Comparison of ENCODE assay signal across 1 cellular context in the genomic region with DNA sequence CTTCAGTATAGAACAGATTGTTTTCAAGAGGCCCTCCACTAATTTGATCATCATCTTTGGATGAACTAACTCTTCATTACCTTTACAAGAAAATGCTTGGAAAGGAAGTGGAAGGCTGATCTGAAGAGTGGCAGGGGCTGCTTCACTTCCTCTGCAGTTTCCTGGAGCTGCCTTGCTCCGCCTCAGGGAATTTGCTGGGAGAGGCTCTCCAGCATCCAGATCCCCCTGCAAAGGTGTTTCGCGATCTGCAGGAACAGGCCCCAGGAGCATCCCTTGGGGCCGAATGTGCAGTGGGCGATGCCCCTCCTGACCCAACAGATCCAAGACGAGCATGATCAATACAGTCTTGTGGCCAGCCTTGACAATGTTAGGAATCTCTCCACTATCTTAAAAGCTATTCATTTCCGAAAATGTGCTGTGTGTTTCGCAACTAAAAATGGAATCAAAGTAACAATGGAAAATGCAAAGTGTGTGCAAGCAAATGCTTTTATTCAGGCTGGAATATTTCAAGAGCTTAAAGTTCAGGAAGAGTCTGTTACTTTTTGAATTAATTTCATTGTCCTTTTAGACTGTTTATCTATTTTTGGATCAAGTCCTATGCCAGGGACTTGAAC.
TF ChIP-seq lines count a peak whose summit lies in the region.

No MANE protein-coding gene starts in this region.

TF ChIP-seq in GM23338, 12 proteins besides CTCF, POLR2A, EP300 and RAD21:
- TF ChIP-seq REST (IDR thresholded peaks at IDR 0.05; ENCODE audit: unreplicated experiment): no peak
- TF ChIP-seq NANOG (IDR thresholded peaks at IDR 0.05; ENCODE audit: borderline replicate concordance): no peak
- no peak for TF ChIP-seq STAT1 (IDR thresholded peaks at IDR 0.05; ENCODE audit: unreplicated experiment)
- TF ChIP-seq, protein P1, sequence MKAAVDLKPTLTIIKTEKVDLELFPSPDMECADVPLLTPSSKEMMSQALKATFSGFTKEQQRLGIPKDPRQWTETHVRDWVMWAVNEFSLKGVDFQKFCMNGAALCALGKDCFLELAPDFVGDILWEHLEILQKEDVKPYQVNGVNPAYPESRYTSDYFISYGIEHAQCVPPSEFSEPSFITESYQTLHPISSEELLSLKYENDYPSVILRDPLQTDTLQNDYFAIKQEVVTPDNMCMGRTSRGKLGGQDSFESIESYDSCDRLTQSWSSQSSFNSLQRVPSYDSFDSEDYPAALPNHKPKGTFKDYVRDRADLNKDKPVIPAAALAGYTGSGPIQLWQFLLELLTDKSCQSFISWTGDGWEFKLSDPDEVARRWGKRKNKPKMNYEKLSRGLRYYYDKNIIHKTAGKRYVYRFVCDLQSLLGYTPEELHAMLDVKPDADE (IDR thresholded peaks at IDR 0.05): no peak
- TF ChIP-seq ZNF331 (CRISPR knock-in tag; IDR thresholded peaks at IDR 0.05; ENCODE audit: low read depth): no peak
- no peak for TF ChIP-seq EZH2 (IDR thresholded peaks at IDR 0.05; ENCODE audit: low read depth, unreplicated experiment)
- TF ChIP-seq CREB1 (CRISPR knock-in tag; IDR thresholded peaks at IDR 0.05; ENCODE audit: low read depth): no peak
- no peak for TF ChIP-seq EZH2phosphoT487 (IDR thresholded peaks at IDR 0.05; ENCODE audit: unreplicated experiment)
- no peak for TF ChIP-seq POLR2AphosphoS5 (IDR thresholded peaks at IDR 0.05; ENCODE audit: low read depth)
- no peak for TF ChIP-seq ZNF114 (CRISPR knock-in tag; IDR thresholded peaks at IDR 0.05)
- no peak for TF ChIP-seq JUNB (IDR thresholded peaks at IDR 0.05; ENCODE audit: unreplicated experiment)
- TF ChIP-seq ZNF462 (CRISPR knock-in tag; IDR thresholded peaks at IDR 0.05): no peak
TF ChIP-seq in GM23338: peak in this region for 0.
